Comparison of ENCODE assay signal across 8 cellular contexts in genomic region chr10:129031233-129032150, GRCh38.
DNase-seq lines count a peak whose midpoint lies in the region; ATAC-seq and TF ChIP-seq lines count a peak whose summit lies in the region.

No MANE protein-coding gene starts in this region.

- no peak overlapping the region for H3K4me3 ChIP-seq in epithelial cell of proximal tubule (ENCODE audit: low read depth, low read length)

- peak; percentile 40 for DNase-seq in COLO829 (ENCODE audit: low spot score)
- peak; percentile 35 for DNase-seq in NAMALWA (ENCODE audit: low spot score)
- peak; percentile 18 to 23 for DNase-seq in activated CD4-positive, alpha-beta T cell treated with anti-CD3 and anti-CD28 coated beads, Interleukin-2, amount 50 U/mL, for 4 hours
- no peak for DNase-seq in epithelial cell of proximal tubule (ENCODE audit: low read depth)
- peak; percentile 27 to 78 (median 60) for DNase-seq in naive thymus-derived CD8-positive, alpha-beta T cell
- DNase-seq in type B pancreatic cell (ENCODE audit: extremely low spot score, unreplicated experiment): no peak
- DNase-seq in NCI-H510A (lab: John Stamatoyannopoulos, UW): no peak

- peaks cover 0 to 29% (median 0%) of the 10 kb centered on the region in 5 donors for H3K27me3 Mint-ChIP-seq in naive thymus-derived CD8-positive, alpha-beta T cell
- peaks cover 75% of the 10 kb centered on the region for H3K27me3 Mint-ChIP-seq in type B pancreatic cell

- H3K27ac Mint-ChIP-seq in naive thymus-derived CD8-positive, alpha-beta T cell: peak overlapping the region in 5 of 10 donors; percentile 11 to 77 (median 68)
- no peak overlapping the region for H3K27ac Mint-ChIP-seq in type B pancreatic cell

- peaks cover 24 to 51% (median 38%) of the 10 kb centered on the region in 4 donors for H3K4me1 Mint-ChIP-seq in naive thymus-derived CD8-positive, alpha-beta T cell
- peaks cover 40% of the 10 kb centered on the region for H3K4me1 Mint-ChIP-seq in type B pancreatic cell (ENCODE audit: unreplicated experiment)

- POLR2A ChIA-PET in naive thymus-derived CD8-positive, alpha-beta T cell (lab: Charles Lee): interaction anchor here (0.6 to 1.8 kb wide), 6 partner anchors 48 to 1097 kb away, joined by 3 to 9 read pairs (median 3); partner anchors contain the start of gene C10orf143

- H3K36me3 Mint-ChIP-seq in naive thymus-derived CD8-positive, alpha-beta T cell: no peaks in the 10 kb centered on the region
- H3K36me3 Mint-ChIP-seq in type B pancreatic cell: no peaks in the 10 kb centered on the region

- no peaks in the 10 kb centered on the region for H3K9me3 Mint-ChIP-seq in naive thymus-derived CD8-positive, alpha-beta T cell
- H3K9me3 Mint-ChIP-seq in type B pancreatic cell: no peaks in the 10 kb centered on the region

- ATAC-seq in GM21423 (IDR thresholded peaks at IDR 0.05; ENCODE audit: unreplicated experiment): peak; percentile 85
- ATAC-seq in naive thymus-derived CD8-positive, alpha-beta T cell: peak; percentile 47 to 54

- TF ChIP-seq CTCF in epithelial cell of proximal tubule (conservative IDR thresholded peaks at IDR 0.05; ENCODE audit: low read depth, low read length): peak; percentile 97
- TF ChIP-seq CTCF in type B pancreatic cell (conservative IDR thresholded peaks at IDR 0.05): peak; percentile 97

- peak overlapping the region in 9 of 10 donors; percentile 23 to 77 (median 64) for H3K4me3 Mint-ChIP-seq in naive thymus-derived CD8-positive, alpha-beta T cell
- H3K4me3 Mint-ChIP-seq in type B pancreatic cell: no peak overlapping the region

Comparison
In these comparisons a context has a peak if more than half of its experiments do, and no peak if none do; other contexts are left out.
1. DNase-seq: peak in COLO829 (single experiment), NAMALWA (single experiment), activated CD4-positive, alpha-beta T cell treated with anti-CD3 and anti-CD28 coated beads, Interleukin-2, amount 50 U/mL, for 4 hours (2 of 2) and naive thymus-derived CD8-positive, alpha-beta T cell (10 of 10); none in epithelial cell of proximal tubule (single experiment), type B pancreatic cell (single experiment) and NCI-H510A (single experiment).